Comparison of ENCODE assay signal across 23 cellular contexts in the genomic region with DNA sequence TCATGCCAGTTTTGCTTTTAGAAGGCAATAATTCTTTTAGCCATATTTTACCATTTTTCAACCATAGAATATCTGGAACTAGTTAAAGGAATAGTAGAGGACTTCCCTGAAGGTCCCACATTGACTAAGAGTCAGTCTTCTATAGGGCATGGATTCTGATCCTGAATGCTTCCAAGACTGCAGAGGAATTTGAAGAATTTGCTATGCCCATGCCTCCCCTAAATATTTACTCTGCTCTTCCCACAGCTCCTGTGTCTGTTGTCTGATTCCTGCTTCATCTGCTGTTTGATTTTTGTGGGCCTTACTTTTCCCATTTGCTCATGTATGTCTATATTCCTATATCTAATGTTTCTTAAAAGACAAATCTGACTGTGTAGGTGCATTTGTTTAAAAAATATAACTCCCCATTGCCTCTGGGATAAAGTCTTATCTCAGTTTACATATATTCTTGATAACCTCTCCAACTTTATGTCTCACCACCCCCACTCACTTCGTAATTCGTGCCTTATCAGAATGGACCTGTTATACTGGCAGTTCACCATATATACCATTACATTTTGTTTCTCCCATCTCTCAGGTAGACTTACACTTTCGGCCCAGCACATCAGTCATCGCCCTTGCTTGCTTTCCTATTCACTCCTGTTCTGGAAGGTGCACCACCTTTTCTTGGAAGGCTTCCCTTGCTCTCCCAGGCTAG. TPM values are rescaled to one million over a fixed set of nuclear protein-coding genes. Genes with fewer than 3 reads are reported as not detected.
DNase-seq lines count a peak whose midpoint lies in the region; ATAC-seq, FAIRE-seq and TF ChIP-seq lines count a peak whose summit lies in the region.
"Had no signal": no experiment of that assay in that cellular context is flagged by ENCODE, and none has a peak within 500 bp of the region (broad histone marks: within the 10 kb centered on the region; RNA-seq: fewer than 3 reads in every experiment).

No MANE protein-coding gene starts in this region.

- no peak overlapping the region for H3K9ac ChIP-seq in HUES6 (ENCODE audit: low read length)
- H3K9ac ChIP-seq in astrocyte (ENCODE audit: low read length): no peak overlapping the region
- no peak overlapping the region for H3K9ac ChIP-seq in mesendoderm (ENCODE audit: low read length)
- H3K9ac ChIP-seq: BLaER1 treated with 17β-estradiol and CSF1 and Interleukin-3, amounts not matched to agents 10 nM and 100 nM had no signal

- H3K4ac ChIP-seq in mesendoderm (ENCODE audit: low read depth, low read length): no peak overlapping the region

- FAIRE-seq in astrocyte (lab: Jason Lieb, UNC): no peak

- H2AK5ac ChIP-seq in mesendoderm (ENCODE audit: low read length): no peak overlapping the region

- H3K79me1 ChIP-seq in mesendoderm (ENCODE audit: low read length): peaks cover 3% of the 10 kb centered on the region

- H3K4me2 ChIP-seq in astrocyte (ENCODE audit: low read length) (no peak overlapping the region), mesendoderm (ENCODE audit: low read length) (no peak overlapping the region)
- H3K4me2 ChIP-seq: BLaER1 treated with 17β-estradiol and CSF1 and Interleukin-3, amounts not matched to agents 10 nM and 100 nM had no signal

- H3K27ac ChIP-seq in HUES6 (ENCODE audit: low read depth, low read length) (peak overlapping the region; percentile 58; the same call in 1 of the 2 replicates), astrocyte (ENCODE audit: low read depth, low read length) (no peak overlapping the region), mesendoderm (ENCODE audit: low read depth, low read length) (no peak overlapping the region), heart right ventricle (no peak overlapping the region)
- H3K27ac ChIP-seq: BLaER1 treated with 17β-estradiol and CSF1 and Interleukin-3, amounts not matched to agents 10 nM and 100 nM; lower lobe of right lung; ovary; VCaP had no signal

- CTCF ChIA-PET in activated CD4-positive, alpha-beta memory T cell treated with anti-CD3 and anti-CD28 coated beads, Interleukin-2, amount 10 ng/mL, durations not matched to agents 7 days and 5 days (lab: Charles Lee): no interaction called here

- peaks cover 32% of the 10 kb centered on the region for H3K4me1 ChIP-seq in HUES6 (ENCODE audit: control insufficient read depth, insufficient read depth, low read length)
- H3K4me1 ChIP-seq in astrocyte (ENCODE audit: insufficient read depth, low read length): no peaks in the 10 kb centered on the region
- H3K4me1 ChIP-seq in mesendoderm (ENCODE audit: control insufficient read depth, low read depth, low read length): peaks cover 2% of the 10 kb centered on the region
- H3K4me1 ChIP-seq in heart right ventricle: peaks cover 16 to 66% (median 42%) of the 10 kb centered on the region in 9 donors

- H3K4me3 ChIP-seq in HUES6 (ENCODE audit: low read depth, low read length) (no peak overlapping the region), astrocyte (ENCODE audit: insufficient read depth, low read depth, low read length) (no peak overlapping the region), mesendoderm (ENCODE audit: low read length) (no peak overlapping the region), heart right ventricle (no peak overlapping the region)
- H3K4me3 ChIP-seq: BLaER1 treated with 17β-estradiol and CSF1 and Interleukin-3, amounts not matched to agents 10 nM and 100 nM; heart left ventricle; lower lobe of right lung; ovary; tibial nerve had no signal

- no peak overlapping the region for H3K56ac ChIP-seq in mesendoderm (ENCODE audit: low read length)

- POLR2A ChIA-PET in activated CD4-positive, alpha-beta memory T cell treated with anti-CD3 and anti-CD28 coated beads, Interleukin-2, amount 10 ng/mL, durations not matched to agents 7 days and 5 days (lab: Charles Lee): no interaction called here

- DNase-seq in astrocyte (ENCODE audit: low read depth) (no peak), mesendoderm (peak; percentile 73), NCI-H146 (lab: John Stamatoyannopoulos, UW) (no peak), heart right ventricle (no peak)
- DNase-seq in activated CD4-positive, alpha-beta memory T cell treated with anti-CD3 and anti-CD28 coated beads, Interleukin-2, amount 10 ng/mL, durations not matched to agents 7 days and 5 days: no peak
- DNase-seq: activated CD4-positive, alpha-beta T cell treated with anti-CD3 and anti-CD28 coated beads, Interleukin-2, amount 50 U/mL, for 48 hours; activated naive CD4-positive, alpha-beta T cell treated with anti-CD3 and anti-CD28 coated beads, Interleukin-2, amount 10 ng/mL, durations not matched to agents 7 days and 5 days; activated T-cell treated with anti-CD3 and anti-CD28 coated beads, Interleukin-2, amount 50 U/mL, for 4 hours; heart left ventricle; Kasumi-1; lower lobe of right lung; NCI-H1092 treated with DMSO at 0.1 percent for 48 hours; NCI-H69; ovary; SHP77 treated with DMSO at 0.1 percent for 48 hours; stimulated activated CD4-positive, alpha-beta T cell treated with anti-CD3 and anti-CD28 coated beads, Interleukin-2, amount 100 ng/mL, for 24 hours; stimulated activated naive CD8-positive, alpha-beta T cell treated with anti-CD3 and anti-CD28 coated beads, Interleukin-15, Interleukin-2, amounts not matched to agents 100 U/mL and 50 U/mL, for 24 hours had no signal

- H3K27me3 ChIP-seq in HUES6 (ENCODE audit: control insufficient read depth, insufficient read depth, low read length): no peaks in the 10 kb centered on the region
- no peaks in the 10 kb centered on the region for H3K27me3 ChIP-seq in astrocyte (ENCODE audit: insufficient read depth, low read length)
- H3K27me3 ChIP-seq in mesendoderm (ENCODE audit: insufficient read depth, low read length, poor library complexity): no peaks in the 10 kb centered on the region
- no peaks in the 10 kb centered on the region for H3K27me3 ChIP-seq in heart right ventricle
- H3K27me3 ChIP-seq: BLaER1 treated with 17β-estradiol and CSF1 and Interleukin-3, amounts not matched to agents 10 nM and 100 nM; heart left ventricle; ovary; tibial nerve had no signal

- H3K18ac ChIP-seq in mesendoderm (ENCODE audit: low read length): no peak overlapping the region

- H3K36me3 ChIP-seq in HUES6 (ENCODE audit: control insufficient read depth, insufficient read depth, low read length): peaks cover 28% of the 10 kb centered on the region; the same call in 1 of the 2 replicates
- H3K36me3 ChIP-seq in astrocyte (ENCODE audit: insufficient read depth, low read length): peaks cover 5% of the 10 kb centered on the region
- H3K36me3 ChIP-seq in mesendoderm (ENCODE audit: control insufficient read depth, insufficient read depth, low read length): no peaks in the 10 kb centered on the region
- H3K36me3 ChIP-seq in heart right ventricle: peaks cover 0 to 50% (median 0%) of the 10 kb centered on the region in 9 donors
- H3K36me3 ChIP-seq: ovary had no signal

- no peak overlapping the region for H4K8ac ChIP-seq in mesendoderm (ENCODE audit: low read depth, low read length)

- H3K4me1 Mint-ChIP-seq in astrocyte (ENCODE audit: low read depth, unreplicated experiment): peaks cover 27% of the 10 kb centered on the region
- no peaks in the 10 kb centered on the region for H3K4me1 Mint-ChIP-seq in activated CD4-positive, alpha-beta memory T cell treated with anti-CD3 and anti-CD28 coated beads, Interleukin-2, amount 10 ng/mL, durations not matched to agents 7 days and 5 days
- H3K4me1 Mint-ChIP-seq: activated naive CD4-positive, alpha-beta T cell treated with anti-CD3 and anti-CD28 coated beads, Interleukin-2, amount 10 ng/mL, durations not matched to agents 7 days and 5 days had no signal

- no peak for TF ChIP-seq CTCF in astrocyte (IDR thresholded peaks at IDR 0.05; ENCODE audit: insufficient read depth, low read depth, low read length)
- TF ChIP-seq CTCF in heart right ventricle (IDR thresholded peaks at IDR 0.05): no peak

- no peaks in the 10 kb centered on the region for H3K27me3 Mint-ChIP-seq in astrocyte (ENCODE audit: low read depth, unreplicated experiment)
- H3K27me3 Mint-ChIP-seq in activated CD4-positive, alpha-beta memory T cell treated with anti-CD3 and anti-CD28 coated beads, Interleukin-2, amount 10 ng/mL, durations not matched to agents 7 days and 5 days: no peaks in the 10 kb centered on the region
- H3K27me3 Mint-ChIP-seq: activated naive CD4-positive, alpha-beta T cell treated with anti-CD3 and anti-CD28 coated beads, Interleukin-2, amount 10 ng/mL, durations not matched to agents 7 days and 5 days had no signal

- H3K4me3 Mint-ChIP-seq in astrocyte (ENCODE audit: unreplicated experiment): no peak overlapping the region
- no peak overlapping the region for H3K4me3 Mint-ChIP-seq in activated CD4-positive, alpha-beta memory T cell treated with anti-CD3 and anti-CD28 coated beads, Interleukin-2, amount 10 ng/mL, durations not matched to agents 7 days and 5 days
- H3K4me3 Mint-ChIP-seq: activated naive CD4-positive, alpha-beta T cell treated with anti-CD3 and anti-CD28 coated beads, Interleukin-2, amount 10 ng/mL, durations not matched to agents 7 days and 5 days; activated T-cell treated with anti-CD3 and anti-CD28 coated beads, Interleukin-2, amount 50 U/mL, for 4 hours; T-helper 1 cell treated with Interleukin-12 subunit alpha and Interleukin-12 subunit beta and Interleukin-4 antibody, amounts not matched to agents 30 μg/mL and 1 μg/mL, for 36 hours had no signal

- H2BK15ac ChIP-seq in mesendoderm (replicated peaks; ENCODE audit: low read depth): no peak overlapping the region

- no peaks in the 10 kb centered on the region for H3K9me3 Mint-ChIP-seq in astrocyte (ENCODE audit: unreplicated experiment)
- no peaks in the 10 kb centered on the region for H3K9me3 Mint-ChIP-seq in activated CD4-positive, alpha-beta memory T cell treated with anti-CD3 and anti-CD28 coated beads, Interleukin-2, amount 10 ng/mL, durations not matched to agents 7 days and 5 days
- H3K9me3 Mint-ChIP-seq: activated naive CD4-positive, alpha-beta T cell treated with anti-CD3 and anti-CD28 coated beads, Interleukin-2, amount 10 ng/mL, durations not matched to agents 7 days and 5 days; activated T-cell treated with anti-CD3 and anti-CD28 coated beads, Interleukin-2, amount 50 U/mL, for 4 hours; T-helper 1 cell treated with Interleukin-12 subunit alpha and Interleukin-12 subunit beta and Interleukin-4 antibody, amounts not matched to agents 30 μg/mL and 1 μg/mL, for 36 hours had no signal

- ATAC-seq in HG03460 (IDR thresholded peaks at IDR 0.05; ENCODE audit: unreplicated experiment): no peak
- no peak for ATAC-seq in heart right ventricle
- ATAC-seq: activated T-cell treated with anti-CD3 and anti-CD28 coated beads, Interleukin-2, amount 50 U/mL, for 4 hours; heart left ventricle; lower lobe of right lung; stimulated activated naive CD8-positive, alpha-beta T cell treated with anti-CD3 and anti-CD28 coated beads, Interleukin-15, Interleukin-2, amounts not matched to agents 100 U/mL and 50 U/mL, for 24 hours had no signal

- peak overlapping the region; percentile 56 for H3K27ac Mint-ChIP-seq in astrocyte (ENCODE audit: unreplicated experiment)
- no peak overlapping the region for H3K27ac Mint-ChIP-seq in activated CD4-positive, alpha-beta memory T cell treated with anti-CD3 and anti-CD28 coated beads, Interleukin-2, amount 10 ng/mL, durations not matched to agents 7 days and 5 days
- H3K27ac Mint-ChIP-seq: activated naive CD4-positive, alpha-beta T cell treated with anti-CD3 and anti-CD28 coated beads, Interleukin-2, amount 10 ng/mL, durations not matched to agents 7 days and 5 days; T-helper 1 cell treated with Interleukin-12 subunit alpha and Interleukin-12 subunit beta and Interleukin-4 antibody, amounts not matched to agents 30 μg/mL and 1 μg/mL, for 36 hours had no signal

- no peak overlapping the region for H3K23ac ChIP-seq in mesendoderm (ENCODE audit: low read length)

- H2BK120ac ChIP-seq in mesendoderm (ENCODE audit: low read depth, low read length): no peak overlapping the region

- H3K36me3 Mint-ChIP-seq in astrocyte (ENCODE audit: low read depth, unreplicated experiment): peaks cover 20% of the 10 kb centered on the region
- peaks cover 10% of the 10 kb centered on the region for H3K36me3 Mint-ChIP-seq in activated CD4-positive, alpha-beta memory T cell treated with anti-CD3 and anti-CD28 coated beads, Interleukin-2, amount 10 ng/mL, durations not matched to agents 7 days and 5 days (ENCODE audit: low read depth)

- H3K79me2 ChIP-seq in astrocyte (ENCODE audit: insufficient read depth, low read length): no peaks in the 10 kb centered on the region
- H3K79me2 ChIP-seq in mesendoderm (ENCODE audit: control insufficient read depth, insufficient read depth, low read length): no peaks in the 10 kb centered on the region

- 100% methylated on average over 1 of the region's 4 CpGs for WGBS in mesendoderm (ENCODE audit: extremely low coverage, insufficient coverage, low lambda C conversion rate)
- WGBS in heart right ventricle, 2 donors: 87 to 90% methylated on average over 4 of the region's 4 CpGs

- no peak overlapping the region for H2AFZ ChIP-seq in astrocyte (ENCODE audit: low read depth, low read length)

- H4K5ac ChIP-seq in mesendoderm (ENCODE audit: low read length): no peak overlapping the region

- H3K9me3 ChIP-seq in HUES6 (ENCODE audit: control insufficient read depth, insufficient read depth, low read depth, low read length): no peaks in the 10 kb centered on the region
- H3K9me3 ChIP-seq in astrocyte (ENCODE audit: insufficient read depth, low read depth, low read length): no peaks in the 10 kb centered on the region
- no peaks in the 10 kb centered on the region for H3K9me3 ChIP-seq in heart right ventricle
- H3K9me3 ChIP-seq: BLaER1 treated with 17β-estradiol and CSF1 and Interleukin-3, amounts not matched to agents 10 nM and 100 nM; heart left ventricle; lower lobe of right lung; ovary; tibial nerve had no signal

- intact Hi-C loops in heart right ventricle (cut with DNase I): no loop called here

- peaks cover 71% of the 10 kb centered on the region for H4K20me1 ChIP-seq in astrocyte (ENCODE audit: insufficient read depth, low read length)

- no peak overlapping the region for H2BK5ac ChIP-seq in mesendoderm (ENCODE audit: low read length)

RNA-seq across cellular contexts. Expression of a gene that starts 33.9 kb away (rescaled TPM):
- 4.4 and 4.5 TPM in 2 replicates for total RNA-seq in astrocyte
- 9.9 TPM for polyA plus RNA-seq in mesendoderm (2013, experiment 1 of 2)
- polyA plus RNA-seq in mesendoderm (2013, experiment 2 of 2): 9.6 TPM
- total RNA-seq in activated CD4-positive, alpha-beta memory T cell treated with anti-CD3 and anti-CD28 coated beads, Interleukin-2, amount 10 ng/mL, durations not matched to agents 7 days and 5 days: not detected
- 1 to 10 TPM; 2.1 to 7.3 (median 3.1) TPM for total RNA-seq in heart right ventricle
- 1 to 10 TPM in 1 of 2 donors, under 1 TPM in 1; 0.75 to 1.4 TPM for polyA plus RNA-seq in heart right ventricle
